Comparison of ENCODE assay signal across 11 cellular contexts in the genomic region with DNA sequence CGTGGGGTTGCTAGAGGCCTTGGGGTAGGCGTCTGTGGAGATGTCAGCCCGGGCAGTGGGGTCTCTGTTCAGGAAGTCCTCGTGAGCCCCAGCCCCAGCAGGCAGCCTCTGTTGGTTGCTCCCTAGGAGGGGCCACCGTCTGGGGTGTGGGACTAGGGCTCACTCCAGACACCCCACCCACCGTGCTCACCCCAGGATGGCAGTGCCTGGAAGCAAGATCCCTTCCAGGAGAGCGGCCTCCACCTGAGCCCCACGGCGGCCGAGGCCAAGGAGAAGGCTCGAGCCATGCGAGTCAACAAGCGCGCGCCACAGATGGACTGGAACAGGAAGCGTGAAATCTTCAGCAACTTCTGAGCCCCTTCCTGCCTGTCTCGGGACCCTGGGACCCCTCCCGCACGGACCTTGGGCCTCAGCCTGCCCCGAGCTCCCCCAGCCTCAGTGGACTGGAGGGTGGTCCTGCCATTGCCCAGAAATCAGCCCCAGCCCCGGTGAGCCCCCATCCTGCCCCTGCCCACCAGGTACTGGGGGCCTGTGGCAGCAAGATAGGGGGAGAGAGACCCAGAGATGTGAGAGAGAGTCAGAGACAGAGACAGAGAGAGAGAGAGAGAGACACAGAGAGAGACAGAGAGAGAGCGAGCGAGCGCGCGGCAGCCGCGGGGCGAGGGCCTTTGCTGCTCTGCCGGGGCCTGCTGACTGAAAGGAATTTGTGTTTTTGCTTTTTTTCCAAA. TPM values are rescaled to one million over a fixed set of nuclear protein-coding genes. Genes with fewer than 3 reads are reported as not detected.
A peak's percentile ranks its signal among the peaks of the same experiment; 100 is the strongest.
DNase-seq lines count a peak whose midpoint lies in the region; ATAC-seq and TF ChIP-seq lines count a peak whose summit lies in the region.
"Had no signal": no experiment of that assay in that cellular context is flagged by ENCODE, and none has a peak within 500 bp of the region (broad histone marks: within the 10 kb centered on the region; RNA-seq: fewer than 3 reads in every experiment).

No MANE protein-coding gene starts in this region.

- intact Hi-C loops in left cardiac atrium (cut with DNase I) = no loop called here
- intact Hi-C loops in cardiac septum (cut with DNase I) = loop anchor here (10.0 kb wide), 1 partner anchor 493 kb away; no protein-coding TSS in a partner anchor
- intact Hi-C loops in sciatic nerve (cut with DNase I) = no loop called here
- intact Hi-C loops in aorta (cut with DNase I) = no loop called here

- 76 to 85% methylated on average over 29 to 30 of the region's 30 CpGs for WGBS in aorta, 2 donors

- peaks cover 40% of the 10 kb centered on the region for H3K36me3 ChIP-seq in right atrium auricular region
- H3K36me3 ChIP-seq in aorta (ENCODE audit: control insufficient read depth in 1 of 2, insufficient read depth in 2 of 2, low read length in 1 of 2) = no peaks in the 10 kb centered on the region

- no peaks in the 10 kb centered on the region for H3K27me3 ChIP-seq in right atrium auricular region
- H3K27me3 ChIP-seq in aorta (ENCODE audit: control insufficient read depth in 1 of 2, insufficient read depth in 2 of 2, low read length in 1 of 2) = no peaks in the 10 kb centered on the region

- TF ChIP-seq CTCF in right atrium auricular region (IDR thresholded peaks at IDR 0.05) = no peak

- H3K4me3 ChIP-seq in right atrium auricular region (peak overlapping the region in 1 of 2 donors; percentile 50), aorta (ENCODE audit: low read length in 2 of 2) (no peak overlapping the region)

- H3K9me3 ChIP-seq in right atrium auricular region = no peaks in the 10 kb centered on the region
- no peaks in the 10 kb centered on the region for H3K9me3 ChIP-seq in aorta (ENCODE audit: control insufficient read depth, low read length)

- peak; percentile 39 for DNase-seq in left cardiac atrium
- no peak for DNase-seq in cardiac septum (ENCODE audit: low spot score)
- DNase-seq in right atrium auricular region (ENCODE audit: low spot score) = no peak
- DNase-seq in sciatic nerve (ENCODE audit: low spot score) = no peak
- no peak for DNase-seq in aorta
- no peak for DNase-seq in GM03348 (ENCODE audit: low spot score)
- no peak for DNase-seq in activated T-cell treated with anti-CD3 and anti-CD28 coated beads for 4 hours
- DNase-seq in activated T-cell treated with anti-CD3 and anti-CD28 coated beads, Interleukin-2, amount 50 U/mL, for 1 hour = no peak
- DNase-seq: activated CD8-positive, alpha-beta memory T cell treated with anti-CD3 and anti-CD28 coated beads, Interleukin-2, amount 50 U/mL, for 4 hours; activated naive CD8-positive, alpha-beta T cell treated with anti-CD3 and anti-CD28 coated beads for 36 hours had no signal

- ATAC-seq in left cardiac atrium = no peak
- ATAC-seq in sciatic nerve = peak; percentile 3
- ATAC-seq in aorta (ENCODE audit: low FRiP score) = no peak
- ATAC-seq: activated CD4-positive, CD25-positive, alpha-beta regulatory T cell treated with anti-CD3 and anti-CD28 coated beads, Interleukin-2, amount 50 U/mL, for 24 hours had no signal

- H3K27ac ChIP-seq in right atrium auricular region (peak overlapping the region; percentile 77 to 85), aorta (ENCODE audit: low read depth in 1 of 2, low read length in 2 of 2) (peak overlapping the region; percentile 5 to 6)

- H3K4me1 ChIP-seq in right atrium auricular region = peaks cover 0 to 95% of the 10 kb centered on the region in 2 donors
- no peaks in the 10 kb centered on the region for H3K4me1 ChIP-seq in aorta (ENCODE audit: control insufficient read depth in 1 of 2, insufficient read depth in 2 of 2, low read length in 2 of 2)

RNA-seq across cellular contexts. Expression of a gene that starts 9.8 kb away (rescaled TPM):
- total RNA-seq in left cardiac atrium (10 to 100 TPM in 1 of 2 donors, 1 to 10 TPM in 1; 5.7 to 16.6 TPM), cardiac septum (10.4 TPM), right atrium auricular region (10 to 100 TPM; 10.3 to 17.7 TPM), sciatic nerve (21.8 TPM), aorta (10 to 100 TPM in 1 of 2 donors, 1 to 10 TPM in 1; 7.4 to 12.9 TPM)
- 10 to 100 TPM; 24.4 to 33.8 TPM for polyA plus RNA-seq in aorta

RNA-seq across cellular contexts. Expression of a gene that starts 10.0 kb away (rescaled TPM):
- 10 to 100 TPM; 54.3 to 73.4 TPM for total RNA-seq in left cardiac atrium
- 73.3 TPM for total RNA-seq in cardiac septum
- total RNA-seq in right atrium auricular region = 10 to 100 TPM; 42.4 to 43.2 TPM
- 156 TPM for total RNA-seq in sciatic nerve
- 100 to 1,000 TPM in 1 of 2 donors, 10 to 100 TPM in 1; 92.4 to 146 TPM for total RNA-seq in aorta
- 100 to 1,000 TPM in 1 of 2 donors, 10 to 100 TPM in 1; 16.2 to 166 TPM for polyA plus RNA-seq in aorta

RNA-seq across cellular contexts. Expression of a gene that starts 11.1 kb away (rescaled TPM):
- total RNA-seq in left cardiac atrium (100 to 1,000 TPM; 164 to 242 TPM), cardiac septum (183 TPM), right atrium auricular region (100 to 1,000 TPM; 187 to 213 TPM), sciatic nerve (107 TPM), aorta (100 to 1,000 TPM in 1 of 2 donors, 10 to 100 TPM in 1; 81.8 to 110 TPM)
- 100 to 1,000 TPM; 119 to 133 TPM for polyA plus RNA-seq in aorta

RNA-seq across cellular contexts. Expression of a gene that starts 18.2 kb away (rescaled TPM):
- total RNA-seq in left cardiac atrium (under 1 TPM in 1 of 2 donors, not detected in 1; 0.84 TPM), cardiac septum (not detected), right atrium auricular region (not detected), sciatic nerve (0.36 TPM), aorta (1 to 10 TPM in 1 of 2 donors, not detected in 1; 1.2 TPM)
- under 1 TPM in 1 of 2 donors, not detected in 1; 0.56 TPM for polyA plus RNA-seq in aorta

RNA-seq across cellular contexts. Expression of a gene that starts 28.2 kb away (rescaled TPM):
- 10 to 100 TPM; 14.7 to 22.9 TPM for total RNA-seq in left cardiac atrium
- total RNA-seq in cardiac septum = 21.9 TPM
- 10 to 100 TPM; 11.4 to 19.9 TPM for total RNA-seq in right atrium auricular region
- total RNA-seq in sciatic nerve = 34.5 TPM
- 10 to 100 TPM; 31.0 to 34.4 TPM for total RNA-seq in aorta
- polyA plus RNA-seq in aorta = 10 to 100 TPM; 12.8 to 32.9 TPM
